ENCODE assay signal across 28 cellular contexts in genomic region chr9:83056180-83056579, GRCh38. TPM values are rescaled to one million over a fixed set of nuclear protein-coding genes. Genes with fewer than 3 reads are reported as not detected.
DNase-seq lines count a peak whose midpoint lies in the region; ATAC-seq and TF ChIP-seq lines count a peak whose summit lies in the region.
"Had no signal": no experiment of that assay in that cellular context is flagged by ENCODE, and none has a peak within 500 bp of the region (broad histone marks: within the 10 kb centered on the region; RNA-seq: fewer than 3 reads in every experiment).

No MANE protein-coding gene starts in this region.

- no peak overlapping the region for H2BK15ac ChIP-seq in mesenchymal stem cell (ENCODE audit: low read depth, poor library complexity, severe bottlenecking)

- no peak for TF ChIP-seq CTCF in VCaP (conservative IDR thresholded peaks at IDR 0.05)

- no peaks in the 10 kb centered on the region for H3K9me2 ChIP-seq in Karpas-422 (replicated peaks; ENCODE audit: insufficient read depth, low read length)

- no peak overlapping the region for H2AK5ac ChIP-seq in mesenchymal stem cell (ENCODE audit: low read length, severe bottlenecking)

- no peak overlapping the region for H3K14ac ChIP-seq in mesenchymal stem cell (ENCODE audit: low read length in 2 of 2)

- no peaks in the 10 kb centered on the region for H3K9me3 ChIP-seq in Karpas-422 (ENCODE audit: low read length)
- H3K9me3 ChIP-seq in mucosa of rectum (ENCODE audit: control insufficient read depth in 2 of 2, low read length in 2 of 2), result no peaks in the 10 kb centered on the region
- H3K9me3 ChIP-seq in mesenchymal stem cell (ENCODE audit: control insufficient read depth, low read length), result no peaks in the 10 kb centered on the region
- H3K9me3 ChIP-seq: MG63, suprapubic skin, uterus had no signal

- H2BK5ac ChIP-seq in mesenchymal stem cell (ENCODE audit: low read depth, low read length, poor library complexity, severe bottlenecking), result no peak overlapping the region

- no peaks in the 10 kb centered on the region for H4K20me1 ChIP-seq in Karpas-422 (ENCODE audit: insufficient read depth, low read depth, low read length)

- H3K4me3 ChIP-seq in Karpas-422 (ENCODE audit: low read length) (no peak overlapping the region), mucosa of rectum (ENCODE audit: low read length in 2 of 2) (peak overlapping the region in 1 of 2 donors; percentile 9), mesenchymal stem cell (ENCODE audit: insufficient read depth in 1 of 2, low read depth in 1 of 2, low read length in 2 of 2) (no peak overlapping the region)
- H3K4me3 ChIP-seq: MG63, PC-9, suprapubic skin, uterus had no signal

- peaks cover 2% of the 10 kb centered on the region for H3K79me1 ChIP-seq in mesenchymal stem cell (replicated peaks; ENCODE audit: low read length, poor library complexity, severe bottlenecking)

- H3K4me2 ChIP-seq in Karpas-422 (ENCODE audit: low read depth, low read length, poor library complexity, severe bottlenecking) (no peak overlapping the region), mesenchymal stem cell (ENCODE audit: low read length, poor library complexity, severe bottlenecking) (no peak overlapping the region)
- H3K4me2 ChIP-seq: PC-9 had no signal

- DNase-seq in DMS153 treated with DMSO at 0.1 percent for 48 hours (lab: John Stamatoyannopoulos, UW; ENCODE audit: unreplicated experiment) (peak; percentile 71), Karpas-422 (peak; percentile 17), NOMO-1 treated with DMSO at 0.1 percent for 48 hours (lab: John Stamatoyannopoulos, UW; ENCODE audit: unreplicated experiment) (no peak), mesenchymal stem cell (no peak)
- DNase-seq: activated CD4-positive, alpha-beta T cell treated with anti-CD3 and anti-CD28 coated beads, Interleukin-2, amount 50 U/mL, for 4 hours; activated naive CD4-positive, alpha-beta T cell treated with Interleukin-2 at 50 U/mL for 16 hours; BE2C; CD8-positive, alpha-beta T cell; effector memory CD8-positive, alpha-beta T cell; head of caudate nucleus; KBM-7; kidney; MG63; NCI-H1105; NCI-H2081 treated with DMSO at 0.1 percent for 48 hours; NK-92 treated with Interleukin-12 subunit alpha and Interleukin-12 subunit beta, amount 100 ng/mL, for 24 hours; PC-9; stimulated activated CD4-positive, alpha-beta T cell treated with anti-CD3 and anti-CD28 coated beads, Interleukin-15, amount 100 ng/mL, for 24 hours; stimulated activated CD4-positive, alpha-beta T cell treated with anti-CD3 and anti-CD28 coated beads, Interleukin-4, amount 100 ng/mL, for 4 hours; T-helper 17 cell; uterus had no signal

- H3K27me3 ChIP-seq in Karpas-422 (ENCODE audit: low read length) (no peaks in the 10 kb centered on the region), mucosa of rectum (ENCODE audit: control insufficient read depth in 2 of 2, insufficient read depth in 2 of 2, low read length in 2 of 2) (no peaks in the 10 kb centered on the region), mesenchymal stem cell (ENCODE audit: control insufficient read depth in 1 of 2, insufficient read depth in 1 of 2, low read length in 2 of 2) (peaks cover 15 to 22% of the 10 kb centered on the region in 2 experiments)
- H3K27me3 ChIP-seq: BE2C, MG63, uterus had no signal

- H2BK12ac ChIP-seq in mesenchymal stem cell (ENCODE audit: low read length in 2 of 2), result no peak overlapping the region

- H4K8ac ChIP-seq in mesenchymal stem cell (ENCODE audit: low read length), result no peak overlapping the region

- H3K18ac ChIP-seq in mesenchymal stem cell (ENCODE audit: low read depth in 1 of 2, low read length in 2 of 2), result no peak overlapping the region

- 100% methylated on average over 1 of the region's 2 CpGs for WGBS in mesenchymal stem cell

- no peak for ATAC-seq in HG03159 (IDR thresholded peaks at IDR 0.05; ENCODE audit: unreplicated experiment)
- ATAC-seq: activated CD4-positive, CD25-positive, alpha-beta regulatory T cell treated with anti-CD3 and anti-CD28 coated beads, Interleukin-2, amount 50 U/mL, for 24 hours; CD8-positive, alpha-beta T cell; effector memory CD8-positive, alpha-beta T cell; Right ventricle myocardium inferior; stimulated activated effector memory CD8-positive, alpha-beta T cell treated with anti-CD3 and anti-CD28 coated beads, Interleukin-12 subunit alpha, Interleukin-12 subunit beta, amount 100 ng/mL, for 72 hours; T-helper 17 cell had no signal

- H3K9ac ChIP-seq in Karpas-422 (ENCODE audit: low read length) (no peak overlapping the region), mucosa of rectum (ENCODE audit: low read depth in 1 of 2, low read length in 2 of 2) (no peak overlapping the region), mesenchymal stem cell (ENCODE audit: low read length) (no peak overlapping the region)

- no peak overlapping the region for H2BK120ac ChIP-seq in mesenchymal stem cell (ENCODE audit: low read depth, low read length)

- H3K27ac ChIP-seq in Karpas-422 (ENCODE audit: low read length) (no peak overlapping the region), VCaP (peak overlapping the region; percentile 73), mucosa of rectum (ENCODE audit: low read depth in 2 of 2, low read length in 2 of 2) (peak overlapping the region; percentile 39 to 73), mesenchymal stem cell (ENCODE audit: low read length, poor library complexity, severe bottlenecking) (no peak overlapping the region)
- H3K27ac ChIP-seq: PC-9, suprapubic skin, uterus had no signal

- no peaks in the 10 kb centered on the region for H3K79me2 ChIP-seq in Karpas-422 (ENCODE audit: low read length)

- H4K91ac ChIP-seq in mesenchymal stem cell (ENCODE audit: low read length), result no peak overlapping the region

- H2AFZ ChIP-seq in Karpas-422 (ENCODE audit: low read length), result no peak overlapping the region
- H2AFZ ChIP-seq in mesenchymal stem cell (ENCODE audit: low read depth, low read length), result no peak overlapping the region
- H2AFZ ChIP-seq: PC-9 had no signal

- H3K4me1 ChIP-seq in Karpas-422 (ENCODE audit: low read length) (no peaks in the 10 kb centered on the region), mucosa of rectum (ENCODE audit: control insufficient read depth in 2 of 2, insufficient read depth in 2 of 2, low read length in 2 of 2) (peaks cover 8 to 30% of the 10 kb centered on the region in 2 donors), mesenchymal stem cell (ENCODE audit: control insufficient read depth, insufficient read depth, low read depth, low read length) (no peaks in the 10 kb centered on the region)
- H3K4me1 ChIP-seq: suprapubic skin, uterus had no signal

- H3K4ac ChIP-seq in mesenchymal stem cell (ENCODE audit: low read depth in 1 of 2, low read length in 2 of 2), result no peak overlapping the region

- H3K23ac ChIP-seq in mesenchymal stem cell (ENCODE audit: low read length in 2 of 2), result no peak overlapping the region

- H3K36me3 ChIP-seq in Karpas-422 (ENCODE audit: insufficient read depth, low read length) (no peaks in the 10 kb centered on the region), mucosa of rectum (ENCODE audit: control insufficient read depth in 2 of 2, insufficient read depth in 2 of 2, low read length in 2 of 2) (no peaks in the 10 kb centered on the region), mesenchymal stem cell (ENCODE audit: control insufficient read depth in 1 of 2, insufficient read depth in 2 of 2, low read depth in 1 of 2, low read length in 2 of 2) (no peaks in the 10 kb centered on the region)
- H3K36me3 ChIP-seq: MG63, suprapubic skin, uterus had no signal

RNA-seq across cellular contexts. Expression of gene RASEF, which starts 6.8 kb away (rescaled TPM):
- 0.04 and 0.15 TPM in 2 replicates for total RNA-seq in Karpas-422 (2014; rRNA removed; shearing (Covaris generic); ENCODE audit: low replicate concordance)
- 0.28 TPM for polyA plus RNA-seq in mesenchymal stem cell (2013, experiment 1 of 2)
- polyA plus RNA-seq in mesenchymal stem cell (2013, experiment 2 of 2), result 0.34 TPM
- total RNA-seq: CD8-positive, alpha-beta T cell; T-helper 17 cell had no signal

Comparison
In these comparisons a context has a peak if more than half of its experiments do, and no peak if none do; other contexts are left out.
1. DNase-seq: peak in DMS153 treated with DMSO at 0.1 percent for 48 hours (single experiment) and Karpas-422 (single experiment); none in NOMO-1 treated with DMSO at 0.1 percent for 48 hours (single experiment) and mesenchymal stem cell (single experiment).
2. H3K27ac ChIP-seq: peak in VCaP (single experiment) and mucosa of rectum (2 of 2); none in Karpas-422 (single experiment) and mesenchymal stem cell (single experiment).